11 cellular contexts compared by ENCODE assay signal in the genomic region with DNA sequence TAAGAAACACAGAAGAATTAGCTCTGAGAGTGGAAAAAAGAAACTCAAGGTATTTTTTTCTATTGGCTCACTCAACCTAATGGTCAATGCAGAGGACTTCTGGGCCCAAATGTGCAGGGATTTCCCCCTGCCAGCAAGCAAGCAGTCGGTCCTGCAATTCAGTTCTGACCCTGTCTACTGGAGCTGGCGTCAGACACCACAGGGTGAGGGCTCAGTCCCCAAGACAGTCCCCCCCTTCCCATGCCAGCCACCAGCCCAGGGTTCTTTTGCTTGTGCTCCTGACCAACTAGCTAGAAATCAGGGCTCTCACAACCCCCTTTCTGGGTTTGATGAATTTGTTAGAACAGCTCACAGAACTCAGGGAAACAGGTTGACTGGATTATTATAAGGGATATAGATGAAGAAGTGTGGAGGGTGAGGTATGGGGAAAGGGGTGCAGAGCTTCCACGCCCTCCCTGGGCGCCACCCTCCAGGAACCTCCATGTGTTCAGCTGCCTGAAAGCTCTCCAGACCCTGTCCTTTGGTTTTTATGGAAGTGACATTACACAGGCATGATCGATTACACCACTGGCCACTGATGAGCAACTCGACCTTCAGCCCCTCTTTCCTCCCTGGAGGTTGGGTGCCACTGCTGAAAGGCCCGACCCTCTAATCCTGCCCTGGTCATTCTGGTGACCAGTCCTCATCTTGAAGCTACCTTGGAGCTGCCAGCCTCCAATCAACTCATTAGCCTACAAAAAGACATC. TPM values are rescaled to one million over a fixed set of nuclear protein-coding genes. Genes with fewer than 3 reads are reported as not detected.
A peak's percentile ranks its signal among the peaks of the same experiment; 100 is the strongest.
DNase-seq lines count a peak whose midpoint lies in the region; ATAC-seq and TF ChIP-seq lines count a peak whose summit lies in the region.
"Had no signal": no experiment of that assay in that cellular context is flagged by ENCODE, and none has a peak within 500 bp of the region (broad histone marks: within the 10 kb centered on the region; RNA-seq: fewer than 3 reads in every experiment).

No MANE protein-coding gene starts in this region.

- 71% methylated on average over 4 of the region's 7 CpGs for WGBS in right lobe of liver (ENCODE audit: insufficient coverage, low coverage, low lambda C conversion rate, missing lambda C conversion rate)
- WGBS in testis, 2 donors = 78 to 80% methylated on average over 7 of the region's 7 CpGs

- intact Hi-C loops in right lobe of liver (cut with DNase I) (no loop called here), testis (cut with DNase I; ENCODE audit: low total_unique reads) (no loop called here)

- TF ChIP-seq POLR2A in right lobe of liver (IDR thresholded peaks at IDR 0.05) (no peak), testis (IDR thresholded peaks at IDR 0.05) (no peak)

- H3K36me3 ChIP-seq in right lobe of liver (peaks cover 0 to 57% (median 22%) of the 10 kb centered on the region in 4 donors), testis (ENCODE audit: low read depth, missing control alignments) (no peaks in the 10 kb centered on the region), neural progenitor cell (no peaks in the 10 kb centered on the region)

- peak; percentile 66 for DNase-seq in activated effector memory CD4-positive, alpha-beta T cell treated with anti-CD3 and anti-CD28 coated beads, Interleukin-2, amount 50 U/mL, for 16 hours
- DNase-seq in activated effector memory CD4-positive, alpha-beta T cell treated with Interleukin-2 at 50 U/mL for 16 hours = no peak
- peak in 1 of 2 donors; percentile 44 for DNase-seq in activated naive CD4-positive, alpha-beta T cell treated with anti-CD3 and anti-CD28 coated beads, Interleukin-2, amount 50 U/mL, for 72 hours (ENCODE audit: low spot score in 2 of 2)
- DNase-seq in right lobe of liver (no peak), testis (peak; percentile 12), neural progenitor cell (ENCODE audit: low spot score) (no peak), NCI-H526 (lab: John Stamatoyannopoulos, UW) (no peak)
- no peak for DNase-seq in stimulated activated naive CD4-positive, alpha-beta T cell (lab: John Stamatoyannopoulos, UW)
- DNase-seq: foreskin fibroblast, NCI-H1105 treated with DMSO at 0.1 percent for 48 hours, NCI-H774 had no signal

- H3K79me2 ChIP-seq in neural progenitor cell (ENCODE audit: low read depth) = no peaks in the 10 kb centered on the region

- H3F3A ChIP-seq in neural progenitor cell (ENCODE audit: low read depth) = no peaks in the 10 kb centered on the region

- no peaks in the 10 kb centered on the region for H3K27me3 ChIP-seq in right lobe of liver
- H3K27me3 ChIP-seq in testis = no peaks in the 10 kb centered on the region
- H3K27me3 ChIP-seq in neural progenitor cell = no peaks in the 10 kb centered on the region

- H2AFZ ChIP-seq in neural progenitor cell (replicated peaks) = no peak overlapping the region

- H4K20me1 ChIP-seq in neural progenitor cell (ENCODE audit: low read depth) = no peaks in the 10 kb centered on the region

- H3K4me1 ChIP-seq in right lobe of liver = peaks cover 0 to 4% (median 0%) of the 10 kb centered on the region in 4 donors
- H3K4me1 ChIP-seq in testis = peaks cover 18% of the 10 kb centered on the region
- no peaks in the 10 kb centered on the region for H3K4me1 ChIP-seq in neural progenitor cell

- no peak overlapping the region for H3K4me3 ChIP-seq in right lobe of liver
- no peak overlapping the region for H3K4me3 ChIP-seq in testis
- H3K4me3 ChIP-seq in neural progenitor cell = no peak overlapping the region

- TF ChIP-seq CTCF in right lobe of liver (IDR thresholded peaks at IDR 0.05) = no peak
- TF ChIP-seq CTCF in testis (IDR thresholded peaks at IDR 0.05) = no peak
- TF ChIP-seq CTCF in neural progenitor cell (IDR thresholded peaks at IDR 0.05) = no peak

- peak overlapping the region; percentile 92 to 98 for H3K27ac Mint-ChIP-seq in activated naive CD4-positive, alpha-beta T cell treated with anti-CD3 and anti-CD28 coated beads, Interleukin-2, amount 50 U/mL, for 72 hours
- no peak overlapping the region for H3K27ac Mint-ChIP-seq in neural progenitor cell

- H3K36me3 Mint-ChIP-seq in activated naive CD4-positive, alpha-beta T cell treated with anti-CD3 and anti-CD28 coated beads, Interleukin-2, amount 50 U/mL, for 72 hours = peaks cover 38 to 71% of the 10 kb centered on the region in 2 donors
- peaks cover 30% of the 10 kb centered on the region for H3K36me3 Mint-ChIP-seq in neural progenitor cell

- H3K9me3 ChIP-seq in right lobe of liver = no peaks in the 10 kb centered on the region
- H3K9me3 ChIP-seq in testis = no peaks in the 10 kb centered on the region
- no peaks in the 10 kb centered on the region for H3K9me3 ChIP-seq in neural progenitor cell (ENCODE audit: low read depth)

- peaks cover 2% of the 10 kb centered on the region for H3K27me3 Mint-ChIP-seq in neural progenitor cell (ENCODE audit: insufficient read depth, low read depth)

- H3K27ac ChIP-seq in right lobe of liver (peak overlapping the region in 2 of 3 donors; percentile 44 to 49), testis (peak overlapping the region; percentile 45 to 70), neural progenitor cell (no peak overlapping the region)

- H3K4me2 ChIP-seq in neural progenitor cell = no peak overlapping the region

- H3K4me3 Mint-ChIP-seq in neural progenitor cell = no peak overlapping the region

- H3K9me3 Mint-ChIP-seq in activated naive CD4-positive, alpha-beta T cell treated with anti-CD3 and anti-CD28 coated beads, Interleukin-2, amount 50 U/mL, for 72 hours = no peaks in the 10 kb centered on the region
- no peaks in the 10 kb centered on the region for H3K9me3 Mint-ChIP-seq in neural progenitor cell

- no peak overlapping the region for H3K9ac ChIP-seq in neural progenitor cell

- ATAC-seq in activated naive CD4-positive, alpha-beta T cell treated with anti-CD3 and anti-CD28 coated beads, Interleukin-2, amount 50 U/mL, for 72 hours = peak in 1 of 2 donors; percentile 19
- no peak for ATAC-seq in right lobe of liver

- H3K4me1 Mint-ChIP-seq in neural progenitor cell = no peaks in the 10 kb centered on the region

RNA-seq across cellular contexts. Expression of a gene that starts 22.5 kb away (rescaled TPM):
- total RNA-seq in activated naive CD4-positive, alpha-beta T cell treated with anti-CD3 and anti-CD28 coated beads, Interleukin-2, amount 50 U/mL, for 72 hours = 10 to 100 TPM; 38.6 to 51.6 TPM
- total RNA-seq in right lobe of liver = 1 to 10 TPM in 5 of 6 experiments, under 1 TPM in 1; 0.93 to 7.5 (median 3.0) TPM
- total RNA-seq in testis = 10 to 100 TPM in 1 of 2 donors, 1 to 10 TPM in 1; 7.8 to 23.7 TPM
- 10.8 TPM for polyA plus RNA-seq in testis (ENCODE audit: insufficient read depth, low read depth, low replicate concordance)
- total RNA-seq in neural progenitor cell (ENCODE audit: low replicate concordance) = 6.9 and 9.8 TPM in 2 replicates

RNA-seq across cellular contexts. Expression of a gene that starts 48.8 kb away (rescaled TPM):
- 10 to 100 TPM; 35.3 to 76.8 TPM for total RNA-seq in activated naive CD4-positive, alpha-beta T cell treated with anti-CD3 and anti-CD28 coated beads, Interleukin-2, amount 50 U/mL, for 72 hours
- total RNA-seq in right lobe of liver (10 to 100 TPM in 3 of 6 experiments, 1 to 10 TPM in 3; 5.8 to 83.8 (median 11.1) TPM), testis (10 to 100 TPM; 20.1 to 78.3 TPM), neural progenitor cell (ENCODE audit: low replicate concordance) (12.5 and 15.5 TPM in 2 replicates)
- polyA plus RNA-seq in testis (ENCODE audit: insufficient read depth, low read depth, low replicate concordance) = 19.0 TPM

Comparison
In these comparisons a context has a peak if more than half of its experiments do, and no peak if none do; other contexts are left out.
1. DNase-seq: peak in activated effector memory CD4-positive, alpha-beta T cell treated with anti-CD3 and anti-CD28 coated beads, Interleukin-2, amount 50 U/mL, for 16 hours (single experiment) and testis (single experiment); none in activated effector memory CD4-positive, alpha-beta T cell treated with Interleukin-2 at 50 U/mL for 16 hours (single experiment), right lobe of liver (0 of 3), neural progenitor cell (single experiment), NCI-H526 (0 of 2) and stimulated activated naive CD4-positive, alpha-beta T cell (0 of 6).